ENCODE assay signal across 11 cellular contexts in genomic region chr7:28854750-28855074, GRCh38.
DNase-seq lines count a peak whose midpoint lies in the region; ATAC-seq, FAIRE-seq and TF ChIP-seq lines count a peak whose summit lies in the region.
"Had no signal": no experiment of that assay in that cellular context is flagged by ENCODE, and none has a peak within 500 bp of the region (broad histone marks: within the 10 kb centered on the region; RNA-seq: fewer than 3 reads in every experiment).

No MANE protein-coding gene starts in this region.

- H2AFZ ChIP-seq in HepG2 (ENCODE audit: low read length) = no peak overlapping the region

- H3K79me2 ChIP-seq in HepG2 (ENCODE audit: insufficient read depth, low read length) = no peaks in the 10 kb centered on the region

- no peak overlapping the region for H3K9ac ChIP-seq in HepG2 (ENCODE audit: insufficient read depth, low read depth, low read length)
- H3K9ac ChIP-seq in iPS-20b (ENCODE audit: low read depth, low read length) = no peak overlapping the region

- TF ChIP-seq EP300 in HepG2 (IDR thresholded peaks at IDR 0.05; ENCODE audit: low read depth in 2 of 2, low read length in 2 of 2) (no peak), HepG2 (CRISPR knock-in tag; IDR thresholded peaks at IDR 0.05; ENCODE audit: borderline replicate concordance) (no peak), upper lobe of left lung (IDR thresholded peaks at IDR 0.05) (no peak)

- no peak for FAIRE-seq in HepG2 (lab: Jason Lieb, UNC)
- FAIRE-seq: small intestine had no signal

- H3K4me3 Mint-ChIP-seq in T-helper 17 cell = peak overlapping the region; percentile 76

- no peak for TF ChIP-seq POLR2A in HepG2 (IDR thresholded peaks at IDR 0.05; ENCODE audit: insufficient read depth in 1 of 2, low read depth in 2 of 2, low read length in 2 of 2)
- no peak for TF ChIP-seq POLR2A in right lobe of liver (IDR thresholded peaks at IDR 0.05)
- no peak for TF ChIP-seq POLR2A in upper lobe of left lung (IDR thresholded peaks at IDR 0.05)

- H3K27ac Mint-ChIP-seq in T-helper 17 cell = no peak overlapping the region

- POLR2A ChIA-PET in HepG2 (lab: Yijun Ruan, JAX) = no interaction called here

- H4K20me1 ChIP-seq in HepG2 (ENCODE audit: insufficient read depth, low read length) = no peaks in the 10 kb centered on the region

- TF ChIP-seq CTCF in HepG2 (CRISPR knock-in tag; IDR thresholded peaks at IDR 0.05) = no peak
- no peak for TF ChIP-seq CTCF in right lobe of liver (IDR thresholded peaks at IDR 0.05)
- TF ChIP-seq CTCF in upper lobe of left lung (IDR thresholded peaks at IDR 0.05) = no peak

- BruUV-seq in HepG2 (replicated peaks; lab: Mats Ljungman, UMichigan) = no TSS peak

- peaks cover 3% of the 10 kb centered on the region for H3K36me3 Mint-ChIP-seq in T-helper 17 cell (ENCODE audit: low read depth)

- CTCF ChIA-PET in HepG2 (lab: Yijun Ruan, JAX; ENCODE audit: low intra/inter-chr PET ratio, low total read pairs) = interaction anchor here (1.8 kb wide), 1 partner anchor 465 kb away, joined by 11 read pairs; no protein-coding TSS in a partner anchor

- H3K36me3 ChIP-seq in HepG2 (replicated peaks in 1 of 2; ENCODE audit: control insufficient read depth in 1 of 2, insufficient read depth in 2 of 2, low read length in 2 of 2) (no peaks in the 10 kb centered on the region), right lobe of liver (no peaks in the 10 kb centered on the region), iPS-20b (ENCODE audit: insufficient read depth, low read depth, low read length) (no peaks in the 10 kb centered on the region), upper lobe of left lung (no peaks in the 10 kb centered on the region)
- H3K36me3 ChIP-seq: transverse colon had no signal

- WGBS in HepG2 (ENCODE audit: low lambda C conversion rate) = 82% methylated on average over 3 of the region's 3 CpGs
- WGBS in right lobe of liver (ENCODE audit: insufficient coverage, low coverage, low lambda C conversion rate, missing lambda C conversion rate) = 94% methylated on average over 3 of the region's 3 CpGs
- WGBS in upper lobe of left lung, 2 donors = 94 to 100% methylated on average over 3 of the region's 3 CpGs

- in situ Hi-C loops in HepG2 (cut with HindIII; ENCODE audit: extremely low pct_ligation_motif_present, low pct_unique_long_range_greater_than_20kb) = loop anchor here (5.0 to 10.0 kb wide), 2 partner anchors 240 to 472 kb away; no protein-coding TSS in a partner anchor

- H3K27me3 Mint-ChIP-seq in T-helper 17 cell = peaks cover 55% of the 10 kb centered on the region

- no peak overlapping the region for H3K4me3 ChIP-seq in HepG2 (replicated peaks in 1 of 3; ENCODE audit: insufficient read depth in 1 of 3, low read depth in 2 of 3, low read length in 3 of 3)
- H3K4me3 ChIP-seq in right lobe of liver = no peak overlapping the region
- H3K4me3 ChIP-seq in iPS-20b (ENCODE audit: low read length) = peak overlapping the region; percentile 88; the same call in 1 of the 2 replicates
- H3K4me3 ChIP-seq in upper lobe of left lung = peak overlapping the region in 1 of 4 donors; percentile 54

- no peak overlapping the region for H3K4me2 ChIP-seq in HepG2 (ENCODE audit: low read depth, low read length)

- H3K4me1 ChIP-seq in HepG2 (ENCODE audit: insufficient read depth, low read length) (peaks cover 34% of the 10 kb centered on the region; the same call in 1 of the 2 replicates), right lobe of liver (peaks cover 0 to 8% (median 2%) of the 10 kb centered on the region in 4 donors), iPS-20b (ENCODE audit: insufficient read depth, low read length) (no peaks in the 10 kb centered on the region), upper lobe of left lung (peaks cover 10 to 12% (median 11%) of the 10 kb centered on the region in 4 donors)

- H3K4me1 Mint-ChIP-seq in T-helper 17 cell = peaks cover 6% of the 10 kb centered on the region

- TF ChIP-seq RAD21 in HepG2 (CRISPR knock-in tag; IDR thresholded peaks at IDR 0.05) = no peak

- DNase-seq in HepG2 (ENCODE audit: low spot score) (no peak), right lobe of liver (no peak), T-helper 17 cell (no peak), H4 (ENCODE audit: low spot score) (no peak), SIG-M5 treated with dmso at 0.1 percent for 504 hours (lab: John Stamatoyannopoulos, UW; ENCODE audit: unreplicated experiment) (no peak), glomerular visceral epithelial cell (ENCODE audit: extremely low spot score) (no peak), upper lobe of left lung (no peak)
- DNase-seq: NCI-H187 treated with DMSO at 0.1 percent for 48 hours had no signal

- H3K27me3 ChIP-seq in HepG2 (ENCODE audit: control insufficient read depth in 1 of 2, insufficient read depth in 2 of 2, low read length in 2 of 2) (peaks cover 0 to 23% of the 10 kb centered on the region in 2 experiments; a peak in 4 of 5 replicates), right lobe of liver (peaks cover 0 to 4% of the 10 kb centered on the region in 2 donors), iPS-20b (ENCODE audit: insufficient read depth, low read length) (peaks cover 23% of the 10 kb centered on the region), upper lobe of left lung (peaks cover 0 to 7% (median 0%) of the 10 kb centered on the region in 4 donors)

- no peak overlapping the region for H3K27ac ChIP-seq in HepG2 (ENCODE audit: extremely low read length, insufficient read depth, low read length)
- H3K27ac ChIP-seq in right lobe of liver = no peak overlapping the region
- H3K27ac ChIP-seq in iPS-20b (ENCODE audit: low read length) = no peak overlapping the region
- no peak overlapping the region for H3K27ac ChIP-seq in upper lobe of left lung
- H3K27ac ChIP-seq: transverse colon had no signal

- intact Hi-C loops in HepG2 (cut with micrococcal nuclease; ENCODE audit: unreplicated experiment) (loop anchor here (1.0 kb wide), 1 partner anchor 465 kb away; no protein-coding TSS in a partner anchor), right lobe of liver (cut with DNase I) (no loop called here)

- ATAC-seq in HepG2 = no peak
- no peak for ATAC-seq in right lobe of liver
- no peak for ATAC-seq in T-helper 17 cell
- ATAC-seq in upper lobe of left lung (ENCODE audit: low FRiP score in 2 of 2) = no peak

- H3K9me3 ChIP-seq in HepG2 (ENCODE audit: low read length) = no peaks in the 10 kb centered on the region
- no peaks in the 10 kb centered on the region for H3K9me3 ChIP-seq in right lobe of liver
- no peaks in the 10 kb centered on the region for H3K9me3 ChIP-seq in T-helper 17 cell (ENCODE audit: control insufficient read depth, low read length, poor library complexity, severe bottlenecking)
- no peaks in the 10 kb centered on the region for H3K9me3 ChIP-seq in iPS-20b (ENCODE audit: insufficient read depth, low read depth, low read length)
- H3K9me3 ChIP-seq in upper lobe of left lung = no peaks in the 10 kb centered on the region
- H3K9me3 ChIP-seq: transverse colon had no signal

TF ChIP-seq in HepG2, 621 proteins besides CTCF, POLR2A, EP300 and RAD21:
- TF ChIP-seq ZNF629 (CRISPR knock-in tag; conservative IDR thresholded peaks at IDR 0.05) (no peak), GTF2F1 (IDR thresholded peaks at IDR 0.05; ENCODE audit: low read length) (no peak), CREB1 (IDR thresholded peaks at IDR 0.05) (0 out of 2 replicates have a peak, but pooled peaks have one; percentile 16), CREB1 (CRISPR knock-in tag; IDR thresholded peaks at IDR 0.05) (no peak), ZNF639 (CRISPR knock-in tag; conservative IDR thresholded peaks at IDR 0.05) (no peak), ATF7 (IDR thresholded peaks at IDR 0.05) (peak; percentile 75), ATF7 (CRISPR knock-in tag; IDR thresholded peaks at IDR 0.05) (no peak), BRF2 (CRISPR knock-in tag; IDR thresholded peaks at IDR 0.05) (no peak)
